Comparison of ENCODE assay signal across 8 cellular contexts in genomic region chr6:107116328-107116892, GRCh38. TPM values are rescaled to one million over a fixed set of nuclear protein-coding genes. Genes with fewer than 3 reads are reported as not detected.
DNase-seq lines count a peak whose midpoint lies in the region; ATAC-seq and TF ChIP-seq lines count a peak whose summit lies in the region.

No MANE protein-coding gene starts in this region.

- H3K4me2 ChIP-seq in parathyroid adenoma (ENCODE audit: low read length): peak overlapping the region; percentile 93

- H3K27ac Mint-ChIP-seq in activated CD8-positive, alpha-beta T cell treated with anti-CD3 and anti-CD28 coated beads for 36 hours: peak overlapping the region; percentile 69

- no peak overlapping the region for H3K27ac ChIP-seq in AG04450 (ENCODE audit: low read depth, low read length)
- H3K27ac ChIP-seq in parathyroid adenoma: no peak overlapping the region

- H3K4me3 Mint-ChIP-seq in activated CD8-positive, alpha-beta T cell treated with anti-CD3 and anti-CD28 coated beads for 36 hours: peak overlapping the region; percentile 72

- H3K4me3 ChIP-seq in AG04450 (ENCODE audit: low read depth, low read length) (peak overlapping the region; percentile 62), parathyroid adenoma (ENCODE audit: low read depth, low read length) (peak overlapping the region; percentile 55)

- no peaks in the 10 kb centered on the region for H3K36me3 Mint-ChIP-seq in activated CD8-positive, alpha-beta T cell treated with anti-CD3 and anti-CD28 coated beads for 36 hours (ENCODE audit: low read depth)

- ATAC-seq in GM19395 (IDR thresholded peaks at IDR 0.05; ENCODE audit: unreplicated experiment): peak; percentile 36
- peak; percentile 43 for ATAC-seq in activated CD8-positive, alpha-beta T cell treated with anti-CD3 and anti-CD28 coated beads for 36 hours
- ATAC-seq in sciatic nerve: no peak
- ATAC-seq in GM21619 (IDR thresholded peaks at IDR 0.05; ENCODE audit: unreplicated experiment): no peak

- CTCF ChIA-PET in AG04450 (lab: Charles Lee): interaction anchor here (1.9 kb wide), 1 partner anchor 9 kb away, joined by 4 read pairs; no protein-coding TSS in a partner anchor
- CTCF ChIA-PET in activated CD8-positive, alpha-beta T cell treated with anti-CD3 and anti-CD28 coated beads for 36 hours (lab: Charles Lee): interaction anchor here (0.7 to 1.2 kb wide), 5 partner anchors 89 to 558 kb away, joined by 3 to 7 read pairs (median 3); partner anchors contain the start of gene MTRES1

- H3K36me3 ChIP-seq in parathyroid adenoma (ENCODE audit: control insufficient read depth, insufficient read depth, low read length): no peaks in the 10 kb centered on the region

- H3K27me3 ChIP-seq in AG04450 (ENCODE audit: control insufficient read depth, insufficient read depth, low read length) (peaks cover 6% of the 10 kb centered on the region), parathyroid adenoma (ENCODE audit: control insufficient read depth, insufficient read depth, low read length) (no peaks in the 10 kb centered on the region)

- TF ChIP-seq CTCF in AG04450 (IDR thresholded peaks at IDR 0.05; ENCODE audit: low read depth, low read length) (peak; percentile 37), parathyroid adenoma (IDR thresholded peaks at IDR 0.05) (no peak)
- TF ChIP-seq CTCF in activated CD8-positive, alpha-beta T cell treated with anti-CD3 and anti-CD28 coated beads for 36 hours (IDR thresholded peaks at IDR 0.05): no peak

- H3K9me3 Mint-ChIP-seq in activated CD8-positive, alpha-beta T cell treated with anti-CD3 and anti-CD28 coated beads for 36 hours: no peaks in the 10 kb centered on the region

- peaks cover 16% of the 10 kb centered on the region for H3K4me1 Mint-ChIP-seq in activated CD8-positive, alpha-beta T cell treated with anti-CD3 and anti-CD28 coated beads for 36 hours (ENCODE audit: low read depth)

- H3K4me1 ChIP-seq in parathyroid adenoma: peaks cover 7% of the 10 kb centered on the region

- peaks cover 7% of the 10 kb centered on the region for H3K27me3 Mint-ChIP-seq in activated CD8-positive, alpha-beta T cell treated with anti-CD3 and anti-CD28 coated beads for 36 hours

- no peaks in the 10 kb centered on the region for H3K9me3 ChIP-seq in AG04450 (ENCODE audit: control insufficient read depth, insufficient read depth, low read length)
- no peaks in the 10 kb centered on the region for H3K9me3 ChIP-seq in parathyroid adenoma (ENCODE audit: control insufficient read depth, low read length)

- POLR2A ChIA-PET in AG04450 (lab: Yijun Ruan, JAX): interaction anchor here (0.6 kb wide), 2 partner anchors 112 to 124 kb away, joined by 6 to 7 read pairs; no protein-coding TSS in a partner anchor
- POLR2A ChIA-PET in activated CD8-positive, alpha-beta T cell treated with anti-CD3 and anti-CD28 coated beads for 36 hours (lab: Charles Lee): interaction anchor here (0.9 to 1.5 kb wide), 3 partner anchors 52 to 376 kb away, joined by 3 to 7 read pairs (median 5); partner anchors contain the start of gene MTRES1

- no peak for DNase-seq in AG04450 (ENCODE audit: low read depth, low spot score)
- peak; percentile 79 for DNase-seq in NCI-H345 (lab: John Stamatoyannopoulos, UW)
- peak; percentile 62 for DNase-seq in activated CD8-positive, alpha-beta T cell treated with anti-CD3 and anti-CD28 coated beads for 36 hours
- peak in 29 of 42 donors; percentile 11 to 59 (median 22) for DNase-seq in head of caudate nucleus
- DNase-seq in sciatic nerve (ENCODE audit: low spot score): no peak

- intact Hi-C loops in activated CD8-positive, alpha-beta T cell treated with anti-CD3 and anti-CD28 coated beads for 36 hours (cut with micrococcal nuclease): no loop called here
- intact Hi-C loops in head of caudate nucleus (cut with DNase I) (loop anchor here (5.0 kb wide), 1 partner anchor 376 kb away; the partner anchor contains the start of gene SOBP), sciatic nerve (cut with DNase I) (loop anchor here (10.0 kb wide), 1 partner anchor 82 kb away; no protein-coding TSS in a partner anchor)

- peaks cover 4% of the 10 kb centered on the region for H3K79me2 ChIP-seq in parathyroid adenoma

- peak overlapping the region; percentile 98 for H2AFZ ChIP-seq in parathyroid adenoma

- H3K9ac ChIP-seq in parathyroid adenoma: no peak overlapping the region

RNA-seq across cellular contexts. Expression of gene BEND3, which starts 1.1 kb away (rescaled TPM):
- polyA plus RNA-seq in AG04450 (2011; rRNA removed): 0.81 and 1.1 TPM in 2 replicates
- 2.6 TPM in 2 replicates for polyA minus RNA-seq in AG04450 (2011; rRNA and poly(A)+ RNA removed)
- total RNA-seq in activated CD8-positive, alpha-beta T cell treated with anti-CD3 and anti-CD28 coated beads for 36 hours: 1 to 10 TPM; 5.8 to 6.3 TPM
- total RNA-seq in sciatic nerve: 2.4 TPM

Comparison
In these comparisons a context has a peak if more than half of its experiments do, and no peak if none do; other contexts are left out.
1. DNase-seq: peak in NCI-H345 (single experiment), activated CD8-positive, alpha-beta T cell treated with anti-CD3 and anti-CD28 coated beads for 36 hours (single experiment) and head of caudate nucleus (29 of 42); none in AG04450 (single experiment) and sciatic nerve (single experiment).
2. ATAC-seq: peak in GM19395 (single experiment) and activated CD8-positive, alpha-beta T cell treated with anti-CD3 and anti-CD28 coated beads for 36 hours (single experiment); none in sciatic nerve (single experiment) and GM21619 (single experiment).